In genomic region chr1:207997486-207998268, GRCh38 we compare ENCODE assay signal across 8 cellular contexts.
DNase-seq lines count a peak whose midpoint lies in the region; ATAC-seq, FAIRE-seq and TF ChIP-seq lines count a peak whose summit lies in the region.

No MANE protein-coding gene starts in this region.

- H3K79me2 ChIP-seq in KMS-11 (ENCODE audit: insufficient read depth, low read depth): no peaks in the 10 kb centered on the region

- H3K27ac Mint-ChIP-seq in activated naive CD8-positive, alpha-beta T cell treated with anti-CD3 and anti-CD28 coated beads for 36 hours: no peak overlapping the region

- H4K20me1 ChIP-seq in KMS-11 (ENCODE audit: insufficient read depth): no peaks in the 10 kb centered on the region

- TF ChIP-seq POLR2A in heart left ventricle (IDR thresholded peaks at IDR 0.05) (no peak), prostate gland (IDR thresholded peaks at IDR 0.05) (no peak)

- H3K27me3 ChIP-seq in KMS-11 (ENCODE audit: insufficient read depth, low read depth): no peaks in the 10 kb centered on the region
- H3K27me3 ChIP-seq in SJSA1 (replicated peaks): no peaks in the 10 kb centered on the region
- no peaks in the 10 kb centered on the region for H3K27me3 ChIP-seq in heart left ventricle
- no peaks in the 10 kb centered on the region for H3K27me3 ChIP-seq in prostate gland (replicated peaks; ENCODE audit: insufficient read depth)

- no peaks in the 10 kb centered on the region for H3K9me3 Mint-ChIP-seq in activated naive CD8-positive, alpha-beta T cell treated with anti-CD3 and anti-CD28 coated beads for 36 hours

- H3K27ac ChIP-seq in KMS-11: no peak overlapping the region
- no peak overlapping the region for H3K27ac ChIP-seq in SJSA1
- no peak overlapping the region for H3K27ac ChIP-seq in heart left ventricle
- no peak overlapping the region for H3K27ac ChIP-seq in prostate gland

- no peaks in the 10 kb centered on the region for H3K4me1 ChIP-seq in KMS-11 (ENCODE audit: low read depth, poor library complexity, severe bottlenecking)
- H3K4me1 ChIP-seq in SJSA1 (replicated peaks): no peaks in the 10 kb centered on the region
- peaks cover 0 to 7% (median 0%) of the 10 kb centered on the region in 12 donors for H3K4me1 ChIP-seq in heart left ventricle
- H3K4me1 ChIP-seq in prostate gland (replicated peaks): no peaks in the 10 kb centered on the region

- peaks cover 5% of the 10 kb centered on the region for H3K27me3 Mint-ChIP-seq in activated naive CD8-positive, alpha-beta T cell treated with anti-CD3 and anti-CD28 coated beads for 36 hours

- 36 to 44% (median 37%) methylated on average over 9 of the region's 9 CpGs for WGBS in heart left ventricle, 4 donors
- WGBS in prostate gland: 47% methylated on average over 9 of the region's 9 CpGs

- TF ChIP-seq CTCF in KMS-11 (conservative IDR thresholded peaks at IDR 0.05; ENCODE audit: low read depth, low read length) (peak; percentile 97), heart left ventricle (IDR thresholded peaks at IDR 0.05) (peak; percentile 71 to 90 (median 80)), prostate gland (IDR thresholded peaks at IDR 0.05) (peak; percentile 60 to 69 (median 65))

- H3K4me3 Mint-ChIP-seq in activated naive CD8-positive, alpha-beta T cell treated with anti-CD3 and anti-CD28 coated beads for 36 hours: no peak overlapping the region

- ATAC-seq in heart left ventricle: peak; percentile 66 to 92 (median 84)
- no peak for ATAC-seq in HG03108 (IDR thresholded peaks at IDR 0.05; ENCODE audit: unreplicated experiment)

- no peaks in the 10 kb centered on the region for H3K4me1 Mint-ChIP-seq in activated naive CD8-positive, alpha-beta T cell treated with anti-CD3 and anti-CD28 coated beads for 36 hours

- DNase-seq in Ammon's horn (ENCODE audit: low spot score) (peak; percentile 87), GM19239 (ENCODE audit: insufficient read length, low spot score) (peak; percentile 53), SJSA1 (ENCODE audit: low read depth in 1 of 2, low spot score in 2 of 2) (peak; percentile 23 to 71), heart left ventricle (peak; percentile 75 to 86 (median 84)), prostate gland (ENCODE audit: low spot score) (peak; percentile 82)
- DNase-seq in activated naive CD8-positive, alpha-beta T cell treated with anti-CD3 and anti-CD28 coated beads for 36 hours: peak; percentile 33

- H3K4me2 ChIP-seq in KMS-11: no peak overlapping the region

- H3K36me3 Mint-ChIP-seq in activated naive CD8-positive, alpha-beta T cell treated with anti-CD3 and anti-CD28 coated beads for 36 hours: no peaks in the 10 kb centered on the region

- H3K36me3 ChIP-seq in KMS-11 (ENCODE audit: insufficient read depth) (no peaks in the 10 kb centered on the region), SJSA1 (no peaks in the 10 kb centered on the region), heart left ventricle (no peaks in the 10 kb centered on the region), prostate gland (no peaks in the 10 kb centered on the region)

- H2AFZ ChIP-seq in KMS-11 (ENCODE audit: low read depth): peak overlapping the region; percentile 15; the same call in 1 of the 2 replicates

- no peaks in the 10 kb centered on the region for H3K9me3 ChIP-seq in SJSA1 (replicated peaks)
- peaks cover 0 to 6% (median 0%) of the 10 kb centered on the region in 12 donors for H3K9me3 ChIP-seq in heart left ventricle
- H3K9me3 ChIP-seq in prostate gland: no peaks in the 10 kb centered on the region

- peak; percentile 87 for FAIRE-seq in GM19239 (lab: Jason Lieb, UNC)

- intact Hi-C loops in heart left ventricle (cut with DNase I) (loop anchor here in 3 of 10 donors (1.0 kb wide), 1 partner anchor 112 kb away; no protein-coding TSS in a partner anchor), prostate gland (cut with DNase I) (no loop called here)

- H3K9ac ChIP-seq in KMS-11: no peak overlapping the region

- H3K4me3 ChIP-seq in KMS-11 (IDR thresholded peaks at IDR 0.05; ENCODE audit: insufficient read depth, low read depth, low read length) (no peak overlapping the region), SJSA1 (no peak overlapping the region), heart left ventricle (no peak overlapping the region), prostate gland (no peak overlapping the region)

Comparison
In these comparisons a context has a peak if more than half of its experiments do, and no peak if none do; other contexts are left out.
1. DNase-seq: peak in every context shown above with its lines; median percentile 87 in Ammon's horn; 84 in heart left ventricle; 82 in prostate gland; 53 in GM19239; 47 in SJSA1; 33 in activated naive CD8-positive, alpha-beta T cell treated with anti-CD3 and anti-CD28 coated beads for 36 hours.